Comparison of ENCODE assay signal across 8 cellular contexts in genomic region chr13:32585625-32586021, GRCh38. TPM values are rescaled to one million over a fixed set of nuclear protein-coding genes. Genes with fewer than 3 reads are reported as not detected.
A peak's percentile ranks its signal among the peaks of the same experiment; 100 is the strongest.
DNase-seq lines count a peak whose midpoint lies in the region; ATAC-seq and TF ChIP-seq lines count a peak whose summit lies in the region.

No MANE protein-coding gene starts in this region.

- H3K4me2 ChIP-seq in SK-N-SH: peak overlapping the region; percentile 66

- ATAC-seq in SK-N-SH treated with all-trans-retinoic acid at 6 μM for 48 hours (no peak), GM18498 (IDR thresholded peaks at IDR 0.05; ENCODE audit: unreplicated experiment) (no peak), GM21723 (IDR thresholded peaks at IDR 0.05; ENCODE audit: unreplicated experiment) (no peak)

- H2AFZ ChIP-seq in SK-N-SH (ENCODE audit: low read depth): peak overlapping the region; percentile 93

- peak overlapping the region; percentile 78 for H3K4me3 Mint-ChIP-seq in activated CD4-positive, alpha-beta memory T cell treated with anti-CD3 and anti-CD28 coated beads, Interleukin-2, amount 10 ng/mL, durations not matched to agents 7 days and 5 days
- peak overlapping the region; percentile 93 for H3K4me3 Mint-ChIP-seq in glutamatergic neuron (ENCODE audit: unreplicated experiment)

- H3K36me3 ChIP-seq in SK-N-SH (replicated peaks in 1 of 2; ENCODE audit: control insufficient read depth in 1 of 2, insufficient read depth in 2 of 2, low read length in 1 of 2): no peaks in the 10 kb centered on the region

- no peak for TF ChIP-seq RAD21 in SK-N-SH (IDR thresholded peaks at IDR 0.05; ENCODE audit: low read length)

- H3K9me3 ChIP-seq in SK-N-SH: no peaks in the 10 kb centered on the region

- H3K9ac ChIP-seq in SK-N-SH: peak overlapping the region; percentile 20; the same call in 1 of the 2 replicates

- H3K27ac ChIP-seq in SK-N-SH (ENCODE audit: low read depth in 2 of 2, low read length in 1 of 2): peak overlapping the region; percentile 19 to 60; a peak in 3 of 4 replicates

- CTCF ChIA-PET in SK-N-SH (lab: Yijun Ruan, JAX): interaction anchor here (0.6 to 4.8 kb wide), 30 partner anchors 16 to 1491 kb away, joined by 3 to 28 read pairs (median 4); no protein-coding TSS in a partner anchor
- CTCF ChIA-PET in activated CD4-positive, alpha-beta memory T cell treated with anti-CD3 and anti-CD28 coated beads, Interleukin-2, amount 10 ng/mL, durations not matched to agents 7 days and 5 days (lab: Charles Lee): interaction anchor here (0.5 to 1.7 kb wide), 45 partner anchors 10 to 1201 kb away, joined by 3 to 29 read pairs (median 3); partner anchors contain the start of genes BRCA2, N4BP2L2 and ZAR1L

- TF ChIP-seq CTCF in SK-N-SH (IDR thresholded peaks at IDR 0.05) (no peak), glutamatergic neuron (IDR thresholded peaks at IDR 0.05; ENCODE audit: partially characterized antibody, unreplicated experiment) (no peak)

- H3K4me1 ChIP-seq in SK-N-SH (ENCODE audit: control insufficient read depth in 1 of 2, insufficient read depth in 2 of 2, low read depth in 1 of 2, low read length in 1 of 2): peaks cover 15 to 25% of the 10 kb centered on the region in 2 experiments; a peak in 3 of 4 replicates

- H3K79me2 ChIP-seq in SK-N-SH (ENCODE audit: insufficient read depth): peaks cover 36% of the 10 kb centered on the region

- POLR2A ChIA-PET in SK-N-SH (lab: Yijun Ruan, JAX): interaction anchor here (1.1 kb wide), 1 partner anchor 957 kb away, joined by 6 read pairs; no protein-coding TSS in a partner anchor
- POLR2A ChIA-PET in activated CD4-positive, alpha-beta memory T cell treated with anti-CD3 and anti-CD28 coated beads, Interleukin-2, amount 10 ng/mL, durations not matched to agents 7 days and 5 days (lab: Charles Lee): interaction anchor here (0.7 to 1.6 kb wide), 15 partner anchors 45 to 1137 kb away, joined by 3 to 13 read pairs (median 4); partner anchors contain the start of genes BRCA2, N4BP2L1, N4BP2L2 and ZAR1L

- H3K4me1 Mint-ChIP-seq in activated CD4-positive, alpha-beta memory T cell treated with anti-CD3 and anti-CD28 coated beads, Interleukin-2, amount 10 ng/mL, durations not matched to agents 7 days and 5 days: peaks cover 39% of the 10 kb centered on the region
- peaks cover 18% of the 10 kb centered on the region for H3K4me1 Mint-ChIP-seq in glutamatergic neuron (ENCODE audit: low read depth, unreplicated experiment)

- H4K20me1 ChIP-seq in SK-N-SH (ENCODE audit: insufficient read depth): peaks cover 16% of the 10 kb centered on the region

- H3K27ac Mint-ChIP-seq in activated CD4-positive, alpha-beta memory T cell treated with anti-CD3 and anti-CD28 coated beads, Interleukin-2, amount 10 ng/mL, durations not matched to agents 7 days and 5 days: peak overlapping the region; percentile 61
- H3K27ac Mint-ChIP-seq in glutamatergic neuron (ENCODE audit: unreplicated experiment): peak overlapping the region; percentile 74

- DNase-seq in SK-N-SH: no peak
- peak; percentile 17 for DNase-seq in activated CD4-positive, alpha-beta memory T cell treated with anti-CD3 and anti-CD28 coated beads, Interleukin-2, amount 10 ng/mL, durations not matched to agents 7 days and 5 days
- DNase-seq in glutamatergic neuron: peak; percentile 23
- DNase-seq in renal cortical epithelial cell (ENCODE audit: low read depth): peak; percentile 43
- no peak for DNase-seq in T1000 (lab: John Stamatoyannopoulos, UW)

- peaks cover 10% of the 10 kb centered on the region for H3K36me3 Mint-ChIP-seq in activated CD4-positive, alpha-beta memory T cell treated with anti-CD3 and anti-CD28 coated beads, Interleukin-2, amount 10 ng/mL, durations not matched to agents 7 days and 5 days (ENCODE audit: low read depth)
- H3K36me3 Mint-ChIP-seq in glutamatergic neuron (ENCODE audit: unreplicated experiment): no peaks in the 10 kb centered on the region

- no peak for TF ChIP-seq EP300 in SK-N-SH (IDR thresholded peaks at IDR 0.05; ENCODE audit: borderline replicate concordance in 1 of 2, low read depth in 1 of 2, low read length in 1 of 2)

- peak overlapping the region; percentile 51 to 74 for H3K4me3 ChIP-seq in SK-N-SH (ENCODE audit: low read depth in 2 of 2, low read length in 1 of 2)

- no peaks in the 10 kb centered on the region for H3K27me3 ChIP-seq in SK-N-SH (ENCODE audit: insufficient read depth)

- WGBS in SK-N-SH (ENCODE audit: low lambda C conversion rate): 44% methylated on average over 8 of the region's 8 CpGs

- peaks cover 8% of the 10 kb centered on the region for H3F3A ChIP-seq in SK-N-SH (replicated peaks; ENCODE audit: insufficient read depth)

- peaks cover 3% of the 10 kb centered on the region for H3K27me3 Mint-ChIP-seq in activated CD4-positive, alpha-beta memory T cell treated with anti-CD3 and anti-CD28 coated beads, Interleukin-2, amount 10 ng/mL, durations not matched to agents 7 days and 5 days
- peaks cover 10% of the 10 kb centered on the region for H3K27me3 Mint-ChIP-seq in glutamatergic neuron (ENCODE audit: unreplicated experiment)

- no peaks in the 10 kb centered on the region for H3K9me2 ChIP-seq in SK-N-SH

- H3K9me3 Mint-ChIP-seq in activated CD4-positive, alpha-beta memory T cell treated with anti-CD3 and anti-CD28 coated beads, Interleukin-2, amount 10 ng/mL, durations not matched to agents 7 days and 5 days: no peaks in the 10 kb centered on the region
- peaks cover 11% of the 10 kb centered on the region for H3K9me3 Mint-ChIP-seq in glutamatergic neuron (ENCODE audit: unreplicated experiment)

TF ChIP-seq in SK-N-SH, 30 proteins besides CTCF, POLR2A, EP300 and RAD21 (continues in another document):
- no peak for TF ChIP-seq REST (IDR thresholded peaks at IDR 0.05; ENCODE audit: low read depth, low read length)
- no peak for TF ChIP-seq CHD2 (IDR thresholded peaks at IDR 0.05; ENCODE audit: low read length, partially characterized antibody)

TF ChIP-seq in SK-N-SH treated with all-trans-retinoic acid at 6 μM for 48 hours, 23 proteins besides CTCF, POLR2A, EP300 and RAD21 (continues in another document):
- TF ChIP-seq CSDC2 (CRISPR knock-in tag; IDR thresholded peaks at IDR 0.05) (no peak), RARB (CRISPR knock-in tag; IDR thresholded peaks at IDR 0.05) (no peak), GLIS3 (CRISPR knock-in tag; IDR thresholded peaks at IDR 0.05) (no peak), BACH2 (CRISPR knock-in tag; IDR thresholded peaks at IDR 0.05; ENCODE audit: borderline replicate concordance) (no peak), CREB5 (CRISPR knock-in tag; IDR thresholded peaks at IDR 0.05; ENCODE audit: low read depth) (no peak), PPARA (CRISPR knock-in tag; IDR thresholded peaks at IDR 0.05; ENCODE audit: borderline replicate concordance) (no peak), ESRRG (CRISPR knock-in tag; IDR thresholded peaks at IDR 0.05) (no peak), TSHZ2 (CRISPR knock-in tag; IDR thresholded peaks at IDR 0.05) (no peak), ISL1 (CRISPR knock-in tag; IDR thresholded peaks at IDR 0.05) (no peak), TCF4 (CRISPR knock-in tag; IDR thresholded peaks at IDR 0.05; ENCODE audit: borderline replicate concordance) (no peak), ZNF565 (CRISPR knock-in tag; conservative IDR thresholded peaks at IDR 0.05; ENCODE audit: low read depth) (no peak)

RNA-seq across cellular contexts. Expression of gene PDS5B, which starts 0.6 kb away (rescaled TPM):
- polyA plus RNA-seq in SK-N-SH (2012; rRNA removed): 3.7 and 3.8 TPM in 2 replicates
- polyA plus RNA-seq in SK-N-SH (2012; cell fraction: cytosol; rRNA removed): 4.6 and 5.5 TPM in 2 replicates
- polyA plus RNA-seq in SK-N-SH (2012; cell fraction: nucleus; rRNA removed): 3.4 and 8.0 TPM in 2 replicates
- 10 to 100 TPM; 59.5 to 60.6 TPM for total RNA-seq in activated CD4-positive, alpha-beta memory T cell treated with anti-CD3 and anti-CD28 coated beads, Interleukin-2, amount 10 ng/mL, durations not matched to agents 7 days and 5 days
- total RNA-seq in glutamatergic neuron (ENCODE audit: unreplicated experiment) (59.2 TPM), renal cortical epithelial cell (19.3 and 43.1 TPM in 2 replicates)

RNA-seq across cellular contexts. Expression of gene N4BP2L2, which starts 47.0 kb away (rescaled TPM):
- polyA plus RNA-seq in SK-N-SH (2012; rRNA removed): 16.0 and 22.5 TPM in 2 replicates
- 19.8 and 30.7 TPM in 2 replicates for polyA plus RNA-seq in SK-N-SH (2012; cell fraction: cytosol; rRNA removed)
- 30.2 and 64.7 TPM in 2 replicates for polyA plus RNA-seq in SK-N-SH (2012; cell fraction: nucleus; rRNA removed)
- total RNA-seq in activated CD4-positive, alpha-beta memory T cell treated with anti-CD3 and anti-CD28 coated beads, Interleukin-2, amount 10 ng/mL, durations not matched to agents 7 days and 5 days: 100 to 1,000 TPM; 119 to 126 TPM
- total RNA-seq in glutamatergic neuron (ENCODE audit: unreplicated experiment) (129 TPM), renal cortical epithelial cell (98.5 and 204 TPM in 2 replicates)

Comparison
In these comparisons a context has a peak if more than half of its experiments do, and no peak if none do; other contexts are left out.
1. DNase-seq: peak in activated CD4-positive, alpha-beta memory T cell treated with anti-CD3 and anti-CD28 coated beads, Interleukin-2, amount 10 ng/mL, durations not matched to agents 7 days and 5 days (single experiment), glutamatergic neuron (single experiment) and renal cortical epithelial cell (single experiment); none in SK-N-SH (single experiment) and T1000 (single experiment).